ENCODE assay signal across 1 cellular context in the genomic region with DNA sequence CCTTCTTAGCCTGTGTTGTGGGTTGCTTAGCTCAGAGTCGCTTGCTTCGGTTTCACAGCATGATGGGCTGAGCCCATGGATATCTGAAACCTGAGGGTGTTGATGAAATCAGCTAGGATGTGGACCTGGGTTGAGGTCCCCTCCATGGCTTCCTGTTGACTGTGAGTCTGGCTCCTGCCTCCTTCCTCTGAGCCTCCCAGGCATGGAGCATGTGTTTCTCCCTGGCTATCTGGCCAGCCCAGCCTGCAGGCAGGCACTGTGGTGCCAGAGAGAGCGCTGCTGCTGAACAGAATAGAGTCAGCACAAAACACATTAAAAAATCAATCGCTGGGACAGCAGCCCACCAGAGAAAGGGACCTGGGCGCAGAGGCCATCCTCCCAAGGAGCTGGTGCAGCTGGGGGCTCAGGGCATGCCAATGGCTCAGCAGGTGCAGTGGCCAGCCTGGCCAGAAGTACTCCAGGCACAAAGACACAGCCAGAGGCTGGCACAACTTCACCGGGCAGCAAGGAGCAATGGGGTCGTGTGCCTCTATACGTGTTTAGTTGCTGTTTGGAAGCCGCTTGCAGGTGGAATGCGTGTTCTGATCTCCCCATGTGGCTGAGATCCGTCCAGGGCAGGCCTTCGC.
TF ChIP-seq lines count a peak whose summit lies in the region.

No MANE protein-coding gene starts in this region.

TF ChIP-seq in GM23338, 12 proteins besides CTCF, POLR2A, EP300 and RAD21:
- TF ChIP-seq, protein P1, sequence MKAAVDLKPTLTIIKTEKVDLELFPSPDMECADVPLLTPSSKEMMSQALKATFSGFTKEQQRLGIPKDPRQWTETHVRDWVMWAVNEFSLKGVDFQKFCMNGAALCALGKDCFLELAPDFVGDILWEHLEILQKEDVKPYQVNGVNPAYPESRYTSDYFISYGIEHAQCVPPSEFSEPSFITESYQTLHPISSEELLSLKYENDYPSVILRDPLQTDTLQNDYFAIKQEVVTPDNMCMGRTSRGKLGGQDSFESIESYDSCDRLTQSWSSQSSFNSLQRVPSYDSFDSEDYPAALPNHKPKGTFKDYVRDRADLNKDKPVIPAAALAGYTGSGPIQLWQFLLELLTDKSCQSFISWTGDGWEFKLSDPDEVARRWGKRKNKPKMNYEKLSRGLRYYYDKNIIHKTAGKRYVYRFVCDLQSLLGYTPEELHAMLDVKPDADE (IDR thresholded peaks at IDR 0.05): no peak
- no peak for TF ChIP-seq EZH2 (IDR thresholded peaks at IDR 0.05; ENCODE audit: low read depth, unreplicated experiment)
- TF ChIP-seq ZNF331 (CRISPR knock-in tag; IDR thresholded peaks at IDR 0.05; ENCODE audit: low read depth): no peak
- TF ChIP-seq NANOG (IDR thresholded peaks at IDR 0.05; ENCODE audit: borderline replicate concordance): no peak
- no peak for TF ChIP-seq EZH2phosphoT487 (IDR thresholded peaks at IDR 0.05; ENCODE audit: unreplicated experiment)
- no peak for TF ChIP-seq STAT1 (IDR thresholded peaks at IDR 0.05; ENCODE audit: unreplicated experiment)
- TF ChIP-seq, protein P2, sequence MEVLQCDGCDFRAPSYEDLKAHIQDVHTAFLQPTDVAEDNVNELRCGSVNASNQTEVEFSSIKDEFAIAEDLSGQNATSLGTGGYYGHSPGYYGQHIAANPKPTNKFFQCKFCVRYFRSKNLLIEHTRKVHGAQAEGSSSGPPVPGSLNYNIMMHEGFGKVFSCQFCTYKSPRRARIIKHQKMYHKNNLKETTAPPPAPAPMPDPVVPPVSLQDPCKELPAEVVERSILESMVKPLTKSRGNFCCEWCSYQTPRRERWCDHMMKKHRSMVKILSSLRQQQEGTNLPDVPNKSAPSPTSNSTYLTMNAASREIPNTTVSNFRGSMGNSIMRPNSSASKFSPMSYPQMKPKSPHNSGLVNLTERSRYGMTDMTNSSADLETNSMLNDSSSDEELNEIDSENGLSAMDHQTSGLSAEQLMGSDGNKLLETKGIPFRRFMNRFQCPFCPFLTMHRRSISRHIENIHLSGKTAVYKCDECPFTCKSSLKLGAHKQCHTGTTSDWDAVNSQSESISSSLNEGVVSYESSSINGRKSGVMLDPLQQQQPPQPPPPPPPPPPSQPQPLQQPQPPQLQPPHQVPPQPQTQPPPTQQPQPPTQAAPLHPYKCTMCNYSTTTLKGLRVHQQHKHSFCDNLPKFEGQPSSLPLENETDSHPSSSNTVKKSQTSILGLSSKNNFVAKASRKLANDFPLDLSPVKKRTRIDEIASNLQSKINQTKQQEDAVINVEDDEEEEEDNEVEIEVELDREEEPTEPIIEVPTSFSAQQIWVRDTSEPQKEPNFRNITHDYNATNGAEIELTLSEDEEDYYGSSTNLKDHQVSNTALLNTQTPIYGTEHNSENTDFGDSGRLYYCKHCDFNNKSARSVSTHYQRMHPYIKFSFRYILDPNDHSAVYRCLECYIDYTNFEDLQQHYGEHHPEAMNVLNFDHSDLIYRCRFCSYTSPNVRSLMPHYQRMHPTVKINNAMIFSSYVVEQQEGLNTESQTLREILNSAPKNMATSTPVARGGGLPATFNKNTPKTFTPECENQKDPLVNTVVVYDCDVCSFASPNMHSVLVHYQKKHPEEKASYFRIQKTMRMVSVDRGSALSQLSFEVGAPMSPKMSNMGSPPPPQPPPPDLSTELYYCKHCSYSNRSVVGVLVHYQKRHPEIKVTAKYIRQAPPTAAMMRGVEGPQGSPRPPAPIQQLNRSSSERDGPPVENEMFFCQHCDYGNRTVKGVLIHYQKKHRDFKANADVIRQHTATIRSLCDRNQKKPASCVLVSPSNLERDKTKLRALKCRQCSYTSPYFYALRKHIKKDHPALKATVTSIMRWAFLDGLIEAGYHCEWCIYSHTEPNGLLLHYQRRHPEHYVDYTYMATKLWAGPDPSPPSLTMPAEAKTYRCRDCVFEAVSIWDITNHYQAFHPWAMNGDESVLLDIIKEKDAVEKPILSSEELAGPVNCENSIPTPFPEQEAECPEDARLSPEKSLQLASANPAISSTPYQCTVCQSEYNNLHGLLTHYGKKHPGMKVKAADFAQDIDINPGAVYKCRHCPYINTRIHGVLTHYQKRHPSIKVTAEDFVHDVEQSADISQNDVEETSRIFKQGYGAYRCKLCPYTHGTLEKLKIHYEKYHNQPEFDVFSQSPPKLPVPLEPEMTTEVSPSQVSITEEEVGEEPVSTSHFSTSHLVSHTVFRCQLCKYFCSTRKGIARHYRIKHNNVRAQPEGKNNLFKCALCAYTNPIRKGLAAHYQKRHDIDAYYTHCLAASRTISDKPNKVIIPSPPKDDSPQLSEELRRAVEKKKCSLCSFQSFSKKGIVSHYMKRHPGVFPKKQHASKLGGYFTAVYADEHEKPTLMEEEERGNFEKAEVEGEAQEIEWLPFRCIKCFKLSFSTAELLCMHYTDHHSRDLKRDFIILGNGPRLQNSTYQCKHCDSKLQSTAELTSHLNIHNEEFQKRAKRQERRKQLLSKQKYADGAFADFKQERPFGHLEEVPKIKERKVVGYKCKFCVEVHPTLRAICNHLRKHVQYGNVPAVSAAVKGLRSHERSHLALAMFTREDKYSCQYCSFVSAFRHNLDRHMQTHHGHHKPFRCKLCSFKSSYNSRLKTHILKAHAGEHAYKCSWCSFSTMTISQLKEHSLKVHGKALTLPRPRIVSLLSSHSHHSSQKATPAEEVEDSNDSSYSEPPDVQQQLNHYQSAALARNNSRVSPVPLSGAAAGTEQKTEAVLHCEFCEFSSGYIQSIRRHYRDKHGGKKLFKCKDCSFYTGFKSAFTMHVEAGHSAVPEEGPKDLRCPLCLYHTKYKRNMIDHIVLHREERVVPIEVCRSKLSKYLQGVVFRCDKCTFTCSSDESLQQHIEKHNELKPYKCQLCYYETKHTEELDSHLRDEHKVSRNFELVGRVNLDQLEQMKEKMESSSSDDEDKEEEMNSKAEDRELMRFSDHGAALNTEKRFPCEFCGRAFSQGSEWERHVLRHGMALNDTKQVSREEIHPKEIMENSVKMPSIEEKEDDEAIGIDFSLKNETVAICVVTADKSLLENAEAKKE (CRISPR knock-in tag; IDR thresholded peaks at IDR 0.05): no peak
- TF ChIP-seq JUNB (IDR thresholded peaks at IDR 0.05; ENCODE audit: unreplicated experiment): no peak
- TF ChIP-seq, protein P3, sequence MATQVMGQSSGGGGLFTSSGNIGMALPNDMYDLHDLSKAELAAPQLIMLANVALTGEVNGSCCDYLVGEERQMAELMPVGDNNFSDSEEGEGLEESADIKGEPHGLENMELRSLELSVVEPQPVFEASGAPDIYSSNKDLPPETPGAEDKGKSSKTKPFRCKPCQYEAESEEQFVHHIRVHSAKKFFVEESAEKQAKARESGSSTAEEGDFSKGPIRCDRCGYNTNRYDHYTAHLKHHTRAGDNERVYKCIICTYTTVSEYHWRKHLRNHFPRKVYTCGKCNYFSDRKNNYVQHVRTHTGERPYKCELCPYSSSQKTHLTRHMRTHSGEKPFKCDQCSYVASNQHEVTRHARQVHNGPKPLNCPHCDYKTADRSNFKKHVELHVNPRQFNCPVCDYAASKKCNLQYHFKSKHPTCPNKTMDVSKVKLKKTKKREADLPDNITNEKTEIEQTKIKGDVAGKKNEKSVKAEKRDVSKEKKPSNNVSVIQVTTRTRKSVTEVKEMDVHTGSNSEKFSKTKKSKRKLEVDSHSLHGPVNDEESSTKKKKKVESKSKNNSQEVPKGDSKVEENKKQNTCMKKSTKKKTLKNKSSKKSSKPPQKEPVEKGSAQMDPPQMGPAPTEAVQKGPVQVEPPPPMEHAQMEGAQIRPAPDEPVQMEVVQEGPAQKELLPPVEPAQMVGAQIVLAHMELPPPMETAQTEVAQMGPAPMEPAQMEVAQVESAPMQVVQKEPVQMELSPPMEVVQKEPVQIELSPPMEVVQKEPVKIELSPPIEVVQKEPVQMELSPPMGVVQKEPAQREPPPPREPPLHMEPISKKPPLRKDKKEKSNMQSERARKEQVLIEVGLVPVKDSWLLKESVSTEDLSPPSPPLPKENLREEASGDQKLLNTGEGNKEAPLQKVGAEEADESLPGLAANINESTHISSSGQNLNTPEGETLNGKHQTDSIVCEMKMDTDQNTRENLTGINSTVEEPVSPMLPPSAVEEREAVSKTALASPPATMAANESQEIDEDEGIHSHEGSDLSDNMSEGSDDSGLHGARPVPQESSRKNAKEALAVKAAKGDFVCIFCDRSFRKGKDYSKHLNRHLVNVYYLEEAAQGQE (IDR thresholded peaks at IDR 0.05; ENCODE audit: unreplicated experiment): no peak
